In genomic region chr2:69829243-69830044, GRCh38 we compare ENCODE assay signal across 8 cellular contexts. TPM values are rescaled to one million over a fixed set of nuclear protein-coding genes. Genes with fewer than 3 reads are reported as not detected.
DNase-seq lines count a peak whose midpoint lies in the region; ATAC-seq and TF ChIP-seq lines count a peak whose summit lies in the region.

TSS of gene GMCL1 (plus strand) at chr2:69829660. CDS start at chr2:69829893, 233 bp downstream.

- no peak for TF ChIP-seq CTCF in liver (IDR thresholded peaks at IDR 0.05; ENCODE audit: low read depth, low read length, missing input control)

- no peaks in the 10 kb centered on the region for H3K9me3 ChIP-seq in CD4-positive, CD25-positive, alpha-beta regulatory T cell (ENCODE audit: control insufficient read depth in 2 of 2, low read length in 2 of 2)
- H3K9me3 ChIP-seq in liver (ENCODE audit: control insufficient read depth in 4 of 4, low read length in 3 of 4) = no peaks in the 10 kb centered on the region

- H3K4me1 ChIP-seq in CD4-positive, CD25-positive, alpha-beta regulatory T cell (ENCODE audit: control insufficient read depth, insufficient read depth, low read length, poor library complexity, severe bottlenecking) = peaks cover 48% of the 10 kb centered on the region
- H3K4me1 ChIP-seq in liver (ENCODE audit: control insufficient read depth in 4 of 4, insufficient read depth in 4 of 4, low read length in 3 of 4) = peaks cover 3 to 19% (median 10%) of the 10 kb centered on the region in 4 donors

- H3K9ac ChIP-seq in liver (ENCODE audit: low read depth in 1 of 2, low read length in 2 of 2) = peak within 1 kb of the TSS; percentile 61 to 85

- no peaks in the 10 kb centered on the region for H3K27me3 Mint-ChIP-seq in CD4-positive, CD25-positive, alpha-beta regulatory T cell

- no peak for TF ChIP-seq RAD21 in liver (IDR thresholded peaks at IDR 0.05)

- peak within 1 kb of the TSS; percentile 92 to 97 (median 94) for H3K4me3 Mint-ChIP-seq in CD4-positive, CD25-positive, alpha-beta regulatory T cell

- peaks cover 20 to 48% (median 35%) of the 10 kb centered on the region in 4 donors for H3K4me1 Mint-ChIP-seq in CD4-positive, CD25-positive, alpha-beta regulatory T cell

- DNase-seq in CD4-positive, CD25-positive, alpha-beta regulatory T cell = peak; percentile 98 to 99 (median 98)
- DNase-seq in NCI-H774 (lab: John Stamatoyannopoulos, UW) = peak; percentile 95
- DNase-seq in activated CD4-positive, alpha-beta T cell treated with anti-CD3 and anti-CD28 coated beads, Interleukin-2, amount 50 U/mL, for 4 hours = peak; percentile 97
- DNase-seq in dermis blood vessel endothelial cell = peak; percentile 98
- DNase-seq in stimulated activated CD4-positive, alpha-beta T cell treated with anti-CD3 and anti-CD28 coated beads, Interleukin-4, amount 100 ng/mL, for 1 hour = peak; percentile 99

- under 1% methylated on average over 74 of the region's 74 CpGs for WGBS in liver

- peak within 1 kb of the TSS; percentile 97 for H3K27ac ChIP-seq in CD4-positive, CD25-positive, alpha-beta regulatory T cell (ENCODE audit: insufficient read depth, low read length, poor library complexity, severe bottlenecking)
- H3K27ac ChIP-seq in liver (ENCODE audit: low read depth in 1 of 2, low read length in 2 of 2) = peak within 1 kb of the TSS; percentile 87 to 96

- H3K36me3 Mint-ChIP-seq in CD4-positive, CD25-positive, alpha-beta regulatory T cell = peaks cover 7% of the 10 kb centered on the region

- ATAC-seq in CD4-positive, CD25-positive, alpha-beta regulatory T cell (ENCODE audit: low read depth in 2 of 2) = peak; percentile 94 to 95
- ATAC-seq in GM19438 (IDR thresholded peaks at IDR 0.05; ENCODE audit: low read depth, unreplicated experiment) = peak; percentile 85
- ATAC-seq in HG03571 (IDR thresholded peaks at IDR 0.05; ENCODE audit: unreplicated experiment) = peak; percentile 86

- H3K9me3 Mint-ChIP-seq in CD4-positive, CD25-positive, alpha-beta regulatory T cell = no peaks in the 10 kb centered on the region

- H3K27me3 ChIP-seq in CD4-positive, CD25-positive, alpha-beta regulatory T cell (ENCODE audit: control insufficient read depth, insufficient read depth, low read length) = no peaks in the 10 kb centered on the region
- H3K27me3 ChIP-seq in liver (ENCODE audit: control insufficient read depth in 4 of 4, insufficient read depth in 4 of 4, low read length in 3 of 4) = no peaks in the 10 kb centered on the region

- H3K36me3 ChIP-seq in CD4-positive, CD25-positive, alpha-beta regulatory T cell (ENCODE audit: control insufficient read depth, insufficient read depth, low read length) = no peaks in the 10 kb centered on the region
- peaks cover 0 to 2% (median 0%) of the 10 kb centered on the region in 4 donors for H3K36me3 ChIP-seq in liver (ENCODE audit: control insufficient read depth in 4 of 4, insufficient read depth in 3 of 4, low read depth in 1 of 4, low read length in 3 of 4)

- H3K27ac Mint-ChIP-seq in CD4-positive, CD25-positive, alpha-beta regulatory T cell = peak within 1 kb of the TSS; percentile 95 to 97 (median 97)

- H3K4me3 ChIP-seq in CD4-positive, CD25-positive, alpha-beta regulatory T cell (ENCODE audit: low read depth, low read length) = peak within 1 kb of the TSS; percentile 95
- H3K4me3 ChIP-seq in liver (ENCODE audit: low read depth in 1 of 3, low read length in 3 of 3) = peak within 1 kb of the TSS; percentile 73 to 86 (median 81)

TF ChIP-seq in liver, 16 proteins besides CTCF, POLR2A, EP300 and RAD21:
- peak in 1 of 2 donors; percentile 21 for TF ChIP-seq JUND (IDR thresholded peaks at IDR 0.05)
- no peak for TF ChIP-seq ATF3 (IDR thresholded peaks at IDR 0.05)
- peak; percentile 36 for TF ChIP-seq YY1 (IDR thresholded peaks at IDR 0.05)
- TF ChIP-seq EGR1 (IDR thresholded peaks at IDR 0.05; ENCODE audit: low read depth in 2 of 2) = peak in 1 of 2 donors; percentile 79
- TF ChIP-seq REST (IDR thresholded peaks at IDR 0.05) = no peak
- TF ChIP-seq TAF1 (conservative IDR thresholded peaks at IDR 0.05) = no peak
- peak; percentile 72 for TF ChIP-seq MAX (IDR thresholded peaks at IDR 0.05)
- peak; percentile 80 for TF ChIP-seq SP1 (IDR thresholded peaks at IDR 0.05)
- TF ChIP-seq NR2F2 (IDR thresholded peaks at IDR 0.05) = peak; percentile 15
- TF ChIP-seq GABPA (IDR thresholded peaks at IDR 0.05 in 1 of 2, conservative IDR thresholded peaks at IDR 0.05 in 1 of 2) = peak in 1 of 2 donors; percentile 91

RNA-seq across cellular contexts. Expression of gene GMCL1, which starts in this region (rescaled TPM):
- total RNA-seq in CD4-positive, CD25-positive, alpha-beta regulatory T cell = 32.3 TPM
- 10 to 100 TPM; 32.4 to 36.0 (median 33.7) TPM for polyA plus RNA-seq in CD4-positive, CD25-positive, alpha-beta regulatory T cell
- total RNA-seq in dermis blood vessel endothelial cell (12.1 and 13.6 TPM in 2 replicates), liver (10 to 100 TPM in 1 of 2 donors, 1 to 10 TPM in 1; 7.7 to 11.2 TPM)
- 1 to 10 TPM; 5.0 to 6.3 TPM for polyA plus RNA-seq in liver

Comparison
In these comparisons a context has a peak if more than half of its experiments do, and no peak if none do; other contexts are left out.
1. Peak in every context shown above with its lines: DNase-seq, ATAC-seq, H3K4me3 ChIP-seq and H3K27ac ChIP-seq.
2. RNA of gene GMCL1 (polyA plus RNA-seq): 32.4 to 36.0 TPM in CD4-positive, CD25-positive, alpha-beta regulatory T cell; 5.0 to 6.3 TPM in liver; every median in the first group is over 4 times any median in the second.